Comparison of ENCODE assay signal across 13 cellular contexts in the genomic region with DNA sequence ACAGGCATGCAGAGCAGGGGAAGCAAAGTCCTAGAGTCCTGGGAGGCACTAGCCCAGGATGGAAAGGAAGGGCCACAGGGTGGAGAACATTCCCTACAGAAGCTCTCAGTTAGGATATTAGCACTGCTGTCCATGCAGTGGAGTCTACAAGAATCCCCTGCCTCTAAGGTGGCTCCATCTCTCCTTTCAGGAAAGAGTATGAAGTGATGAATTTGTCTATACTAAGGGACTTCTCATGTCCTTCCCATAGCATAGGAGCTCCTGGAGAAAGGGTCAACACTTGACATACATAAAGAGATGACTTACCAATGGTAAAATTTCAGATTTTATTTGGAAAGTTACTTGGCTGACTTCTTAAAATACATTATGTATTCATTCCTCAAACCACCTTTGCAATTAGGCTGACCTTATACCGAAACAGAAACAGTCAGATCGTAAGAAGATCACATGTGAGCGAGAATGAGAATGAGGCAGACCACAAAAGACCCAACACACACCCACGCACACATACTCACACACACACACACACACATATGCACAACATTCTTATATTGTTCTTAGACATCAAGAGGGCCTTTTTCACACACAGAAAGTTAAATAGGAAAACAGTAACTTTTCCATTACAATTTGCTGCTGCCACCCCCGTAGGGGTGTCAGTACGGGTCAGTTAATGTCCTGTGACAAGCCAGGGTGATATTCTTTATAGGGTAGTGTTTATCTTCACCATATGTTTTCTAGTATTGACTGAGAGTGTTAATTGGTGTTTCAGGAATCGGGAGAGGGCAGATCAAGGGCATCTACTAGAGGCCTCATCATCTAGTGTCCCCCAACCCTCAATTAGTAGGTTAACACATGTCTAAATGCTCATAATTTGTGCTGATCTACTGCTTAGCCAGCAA.
DNase-seq lines count a peak whose midpoint lies in the region; ATAC-seq, FAIRE-seq and TF ChIP-seq lines count a peak whose summit lies in the region.
"Had no signal": no experiment of that assay in that cellular context is flagged by ENCODE, and none has a peak within 500 bp of the region (broad histone marks: within the 10 kb centered on the region; RNA-seq: fewer than 3 reads in every experiment).

No MANE protein-coding gene starts in this region.

- H3K4me3 ChIP-seq in GM06990 (replicated peaks; ENCODE audit: low read depth, low read length) (no peak overlapping the region), small intestine (ENCODE audit: low read depth in 1 of 2, low read length in 2 of 2) (no peak overlapping the region)
- H3K4me3 ChIP-seq: BLaER1, cardiac muscle cell had no signal

- TF ChIP-seq CTCF in GM06990 (IDR thresholded peaks at IDR 0.05; ENCODE audit: insufficient read depth, low read length, poor library complexity, severe bottlenecking), result no peak

- peak; percentile 44 for DNase-seq in GM06990 (ENCODE audit: extremely low read depth, insufficient read length)
- no peak for DNase-seq in NCI-H82 (lab: John Stamatoyannopoulos, UW)
- no peak for DNase-seq in small intestine
- no peak for DNase-seq in activated gamma-delta T cell (lab: John Stamatoyannopoulos, UW)
- DNase-seq in epidermal melanocyte (ENCODE audit: insufficient read length, low spot score), result no peak
- DNase-seq: activated CD4-positive, CD25-positive, alpha-beta regulatory T cell; substantia nigra had no signal

- H3K4me1 ChIP-seq in small intestine (ENCODE audit: control insufficient read depth in 2 of 2, insufficient read depth in 1 of 2, low read depth in 1 of 2, low read length in 1 of 2), result no peaks in the 10 kb centered on the region
- H3K4me1 ChIP-seq: BLaER1 had no signal

- no peak overlapping the region for H3K27ac ChIP-seq in small intestine (ENCODE audit: low read depth in 1 of 2, low read length in 1 of 2)
- H3K27ac ChIP-seq: BLaER1, cardiac muscle cell had no signal

- no peaks in the 10 kb centered on the region for H3K36me3 ChIP-seq in GM06990 (ENCODE audit: control insufficient read depth, insufficient read depth, low read length)
- no peaks in the 10 kb centered on the region for H3K36me3 ChIP-seq in small intestine (ENCODE audit: control insufficient read depth in 2 of 2, insufficient read depth in 2 of 2, low read length in 2 of 2)
- H3K36me3 ChIP-seq: BLaER1, cardiac muscle cell had no signal

- 56 to 74% (median 70%) methylated on average over 7 of the region's 7 CpGs for WGBS in small intestine, 3 donors

- FAIRE-seq in small intestine (lab: Jason Lieb, UNC), result no peak

- ATAC-seq in GM18868 (IDR thresholded peaks at IDR 0.05; ENCODE audit: unreplicated experiment) (peak; percentile 97), GM21786 (IDR thresholded peaks at IDR 0.05; ENCODE audit: unreplicated experiment) (peak; percentile 97), HG03378 (IDR thresholded peaks at IDR 0.05; ENCODE audit: unreplicated experiment) (peak; percentile 99)
- ATAC-seq: Panc1 had no signal

- H3K9me3 ChIP-seq in small intestine (ENCODE audit: control insufficient read depth, low read depth), result no peaks in the 10 kb centered on the region
- H3K9me3 ChIP-seq: BLaER1 had no signal

- H3K27me3 ChIP-seq in GM06990 (replicated peaks; ENCODE audit: control insufficient read depth, insufficient read depth, low read length) (no peaks in the 10 kb centered on the region), small intestine (ENCODE audit: control insufficient read depth in 2 of 2, insufficient read depth in 2 of 2, low read length in 2 of 2) (no peaks in the 10 kb centered on the region)
- H3K27me3 ChIP-seq: BLaER1, cardiac muscle cell had no signal
